Comparison of ENCODE assay signal across 1 cellular context in genomic region chr1:231431665-231432415, GRCh38.
TF ChIP-seq lines count a peak whose summit lies in the region.

No MANE protein-coding gene starts in this region.

TF ChIP-seq in HepG2, 621 proteins besides CTCF, POLR2A, EP300 and RAD21 (continued from another document):
- TF ChIP-seq, protein P1, sequence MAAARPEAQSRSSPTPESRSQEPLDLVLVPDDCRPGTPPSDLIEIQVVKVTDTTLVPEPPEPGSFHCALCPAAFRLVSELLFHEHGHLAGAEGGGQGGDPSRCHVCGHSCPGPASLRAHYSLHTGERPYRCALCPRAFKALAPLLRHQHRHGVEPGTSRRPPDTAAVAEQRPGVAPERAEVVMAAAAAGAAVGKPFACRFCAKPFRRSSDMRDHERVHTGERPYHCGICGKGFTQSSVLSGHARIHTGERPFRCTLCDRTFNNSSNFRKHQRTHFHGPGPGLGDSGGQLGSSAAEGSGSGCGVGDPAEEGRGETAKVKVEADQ (CRISPR knock-in tag; IDR thresholded peaks at IDR 0.05; ENCODE audit: borderline replicate concordance): no peak
- TF ChIP-seq ZNF20 (CRISPR knock-in tag; IDR thresholded peaks at IDR 0.05) (no peak), NONO (IDR thresholded peaks at IDR 0.05) (no peak), NONO (CRISPR knock-in tag; conservative IDR thresholded peaks at IDR 0.05) (no peak), ARID4A (CRISPR knock-in tag; IDR thresholded peaks at IDR 0.05; ENCODE audit: borderline replicate concordance) (no peak; the same call in 1 of the 2 replicates), GATAD2A (CRISPR knock-in tag; IDR thresholded peaks at IDR 0.05) (no peak), POLR2G (IDR thresholded peaks at IDR 0.05; ENCODE audit: low read depth, low read length) (peak; percentile 36; the same call in 1 of the 2 replicates), ATF7-NPFF (CRISPR knock-in tag; IDR thresholded peaks at IDR 0.05; ENCODE audit: low read depth) (no peak), DMAP1 (CRISPR knock-in tag; IDR thresholded peaks at IDR 0.05) (0 out of 2 replicates have a peak, but pooled peaks have one; percentile 17), CREB1 (IDR thresholded peaks at IDR 0.05) (no peak), CREB1 (CRISPR knock-in tag; IDR thresholded peaks at IDR 0.05) (peak; percentile 67), KDM3A (CRISPR knock-in tag; IDR thresholded peaks at IDR 0.05; ENCODE audit: low read depth) (no peak), KAT2B (IDR thresholded peaks at IDR 0.05; ENCODE audit: borderline replicate concordance, low read depth, low read length) (no peak), ZNF609 (CRISPR knock-in tag; IDR thresholded peaks at IDR 0.05; ENCODE audit: borderline replicate concordance) (no peak), THAP11 (CRISPR knock-in tag; IDR thresholded peaks at IDR 0.05) (0 out of 2 replicates have a peak, but pooled peaks have one; percentile 12), PCBP2 (optimal IDR thresholded peaks at IDR 0.05; ENCODE audit: low read depth, low read length, poor library complexity, severe bottlenecking) (no peak), ZNF746 (CRISPR knock-in tag; IDR thresholded peaks at IDR 0.05) (no peak), ZNF329 (CRISPR knock-in tag; IDR thresholded peaks at IDR 0.05; ENCODE audit: low read depth) (no peak), ARNT2 (CRISPR knock-in tag; IDR thresholded peaks at IDR 0.05; ENCODE audit: low read depth) (no peak), RERE (CRISPR knock-in tag; IDR thresholded peaks at IDR 0.05; ENCODE audit: low read depth) (no peak), RFX1 (IDR thresholded peaks at IDR 0.05) (no peak), ZFX (CRISPR knock-in tag; IDR thresholded peaks at IDR 0.05; ENCODE audit: low read depth) (0 out of 2 replicates have a peak, but pooled peaks have one; percentile 19)
- TF ChIP-seq, protein P2, sequence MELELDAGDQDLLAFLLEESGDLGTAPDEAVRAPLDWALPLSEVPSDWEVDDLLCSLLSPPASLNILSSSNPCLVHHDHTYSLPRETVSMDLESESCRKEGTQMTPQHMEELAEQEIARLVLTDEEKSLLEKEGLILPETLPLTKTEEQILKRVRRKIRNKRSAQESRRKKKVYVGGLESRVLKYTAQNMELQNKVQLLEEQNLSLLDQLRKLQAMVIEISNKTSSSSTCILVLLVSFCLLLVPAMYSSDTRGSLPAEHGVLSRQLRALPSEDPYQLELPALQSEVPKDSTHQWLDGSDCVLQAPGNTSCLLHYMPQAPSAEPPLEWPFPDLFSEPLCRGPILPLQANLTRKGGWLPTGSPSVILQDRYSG (CRISPR knock-in tag; IDR thresholded peaks at IDR 0.05): no peak
- TF ChIP-seq, protein P3, sequence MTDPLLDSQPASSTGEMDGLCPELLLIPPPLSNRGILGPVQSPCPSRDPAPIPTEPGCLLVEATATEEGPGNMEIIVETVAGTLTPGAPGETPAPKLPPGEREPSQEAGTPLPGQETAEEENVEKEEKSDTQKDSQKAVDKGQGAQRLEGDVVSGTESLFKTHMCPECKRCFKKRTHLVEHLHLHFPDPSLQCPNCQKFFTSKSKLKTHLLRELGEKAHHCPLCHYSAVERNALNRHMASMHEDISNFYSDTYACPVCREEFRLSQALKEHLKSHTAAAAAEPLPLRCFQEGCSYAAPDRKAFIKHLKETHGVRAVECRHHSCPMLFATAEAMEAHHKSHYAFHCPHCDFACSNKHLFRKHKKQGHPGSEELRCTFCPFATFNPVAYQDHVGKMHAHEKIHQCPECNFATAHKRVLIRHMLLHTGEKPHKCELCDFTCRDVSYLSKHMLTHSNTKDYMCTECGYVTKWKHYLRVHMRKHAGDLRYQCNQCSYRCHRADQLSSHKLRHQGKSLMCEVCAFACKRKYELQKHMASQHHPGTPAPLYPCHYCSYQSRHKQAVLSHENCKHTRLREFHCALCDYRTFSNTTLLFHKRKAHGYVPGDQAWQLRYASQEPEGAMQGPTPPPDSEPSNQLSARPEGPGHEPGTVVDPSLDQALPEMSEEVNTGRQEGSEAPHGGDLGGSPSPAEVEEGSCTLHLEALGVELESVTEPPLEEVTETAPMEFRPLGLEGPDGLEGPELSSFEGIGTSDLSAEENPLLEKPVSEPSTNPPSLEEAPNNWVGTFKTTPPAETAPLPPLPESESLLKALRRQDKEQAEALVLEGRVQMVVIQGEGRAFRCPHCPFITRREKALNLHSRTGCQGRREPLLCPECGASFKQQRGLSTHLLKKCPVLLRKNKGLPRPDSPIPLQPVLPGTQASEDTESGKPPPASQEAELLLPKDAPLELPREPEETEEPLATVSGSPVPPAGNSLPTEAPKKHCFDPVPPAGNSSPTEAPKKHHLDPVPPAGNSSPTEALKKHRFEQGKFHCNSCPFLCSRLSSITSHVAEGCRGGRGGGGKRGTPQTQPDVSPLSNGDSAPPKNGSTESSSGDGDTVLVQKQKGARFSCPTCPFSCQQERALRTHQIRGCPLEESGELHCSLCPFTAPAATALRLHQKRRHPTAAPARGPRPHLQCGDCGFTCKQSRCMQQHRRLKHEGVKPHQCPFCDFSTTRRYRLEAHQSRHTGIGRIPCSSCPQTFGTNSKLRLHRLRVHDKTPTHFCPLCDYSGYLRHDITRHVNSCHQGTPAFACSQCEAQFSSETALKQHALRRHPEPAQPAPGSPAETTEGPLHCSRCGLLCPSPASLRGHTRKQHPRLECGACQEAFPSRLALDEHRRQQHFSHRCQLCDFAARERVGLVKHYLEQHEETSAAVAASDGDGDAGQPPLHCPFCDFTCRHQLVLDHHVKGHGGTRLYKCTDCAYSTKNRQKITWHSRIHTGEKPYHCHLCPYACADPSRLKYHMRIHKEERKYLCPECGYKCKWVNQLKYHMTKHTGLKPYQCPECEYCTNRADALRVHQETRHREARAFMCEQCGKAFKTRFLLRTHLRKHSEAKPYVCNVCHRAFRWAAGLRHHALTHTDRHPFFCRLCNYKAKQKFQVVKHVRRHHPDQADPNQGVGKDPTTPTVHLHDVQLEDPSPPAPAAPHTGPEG (CRISPR knock-in tag; IDR thresholded peaks at IDR 0.05): no peak
- TF ChIP-seq, protein P4, sequence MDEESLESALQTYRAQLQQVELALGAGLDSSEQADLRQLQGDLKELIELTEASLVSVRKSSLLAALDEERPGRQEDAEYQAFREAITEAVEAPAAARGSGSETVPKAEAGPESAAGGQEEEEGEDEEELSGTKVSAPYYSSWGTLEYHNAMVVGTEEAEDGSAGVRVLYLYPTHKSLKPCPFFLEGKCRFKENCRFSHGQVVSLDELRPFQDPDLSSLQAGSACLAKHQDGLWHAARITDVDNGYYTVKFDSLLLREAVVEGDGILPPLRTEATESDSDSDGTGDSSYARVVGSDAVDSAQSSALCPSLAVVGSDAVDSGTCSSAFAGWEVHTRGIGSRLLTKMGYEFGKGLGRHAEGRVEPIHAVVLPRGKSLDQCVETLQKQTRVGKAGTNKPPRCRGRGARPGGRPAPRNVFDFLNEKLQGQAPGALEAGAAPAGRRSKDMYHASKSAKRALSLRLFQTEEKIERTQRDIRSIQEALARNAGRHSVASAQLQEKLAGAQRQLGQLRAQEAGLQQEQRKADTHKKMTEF (CRISPR knock-in tag; IDR thresholded peaks at IDR 0.05): 0 out of 2 replicates have a peak, but pooled peaks have one; percentile 20
